ENCODE assay signal across 9 cellular contexts in the genomic region with DNA sequence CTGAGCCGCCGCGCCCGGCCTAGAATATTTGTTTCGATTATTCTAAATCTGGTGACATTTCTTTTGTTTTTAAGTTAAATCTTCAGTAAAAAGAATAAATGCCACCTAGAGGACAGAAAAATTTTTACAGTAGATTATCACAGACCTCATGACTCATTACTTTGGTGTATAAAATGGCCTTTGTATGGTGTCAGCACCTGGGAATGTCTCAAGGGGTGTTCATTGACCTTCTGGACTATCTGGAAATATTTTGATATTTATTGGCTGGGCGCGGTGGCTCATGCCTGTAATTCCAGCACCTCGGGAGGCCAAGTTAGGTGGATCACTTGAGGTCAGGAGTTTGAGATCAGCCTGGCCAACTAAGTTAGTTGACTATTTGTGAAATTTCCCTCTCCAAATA. TPM values are rescaled to one million over a fixed set of nuclear protein-coding genes. Genes with fewer than 3 reads are reported as not detected.
DNase-seq lines count a peak whose midpoint lies in the region; TF ChIP-seq lines count a peak whose summit lies in the region.
"Had no signal": no experiment of that assay in that cellular context is flagged by ENCODE, and none has a peak within 500 bp of the region (broad histone marks: within the 10 kb centered on the region; RNA-seq: fewer than 3 reads in every experiment).

No MANE protein-coding gene starts in this region.

- TF ChIP-seq POLR2A in adrenal gland (IDR thresholded peaks at IDR 0.05) = no peak

- TF ChIP-seq RAD21 in Ishikawa (IDR thresholded peaks at IDR 0.05; ENCODE audit: low read depth) = no peak

- TF ChIP-seq CTCF in adrenal gland (IDR thresholded peaks at IDR 0.05) = peak; percentile 26 to 56 (median 42)

- peak; percentile 29; the same call in 1 of the 2 replicates for TF ChIP-seq EP300 in Ishikawa (IDR thresholded peaks at IDR 0.05; ENCODE audit: borderline replicate concordance)

- no peaks in the 10 kb centered on the region for H3K27me3 ChIP-seq in adrenal gland
- H3K27me3 ChIP-seq: BLaER1 treated with 17β-estradiol and CSF1 and Interleukin-3, amounts not matched to agents 10 nM and 100 nM had no signal

- H3K4me3 ChIP-seq in adrenal gland = no peak overlapping the region
- H3K4me3 ChIP-seq: BLaER1 treated with 17β-estradiol and CSF1 and Interleukin-3, amounts not matched to agents 10 nM and 100 nM had no signal

- no peaks in the 10 kb centered on the region for H3K36me3 ChIP-seq in adrenal gland (replicated peaks in 1 of 2)

- DNase-seq in DMS53 (lab: John Stamatoyannopoulos, UW) = peak; percentile 49
- no peak for DNase-seq in DMS53 treated with DMSO at 0.1 percent for 48 hours (lab: John Stamatoyannopoulos, UW; ENCODE audit: unreplicated experiment)
- DNase-seq in adrenal gland = peak in 6 of 7 donors; percentile 39 to 62 (median 58)
- peak; percentile 36 for DNase-seq in left kidney (ENCODE audit: low read depth, low spot score)
- DNase-seq in cortex of kidney (lab: John Stamatoyannopoulos, UW) = no peak
- no peak for DNase-seq in stimulated activated CD4-positive, alpha-beta T cell treated with anti-CD3 and anti-CD28 coated beads, Interleukin-1b, Interleukin-23, amount 100 ng/mL, for 48 hours
- DNase-seq in amygdala (lab: John Stamatoyannopoulos, UW) = no peak

- intact Hi-C loops in adrenal gland (cut with DNase I) = no loop called here

- H3K27ac ChIP-seq in adrenal gland = peak overlapping the region in 1 of 5 donors; percentile 15
- H3K27ac ChIP-seq: BLaER1 treated with 17β-estradiol and CSF1 and Interleukin-3, amounts not matched to agents 10 nM and 100 nM had no signal

- 68 to 79% (median 71%) methylated on average over 8 of the region's 8 CpGs for WGBS in adrenal gland, 4 donors

- H3K4me1 ChIP-seq in adrenal gland (replicated peaks in 1 of 2) = no peaks in the 10 kb centered on the region

- H3K9me3 ChIP-seq in adrenal gland (replicated peaks in 1 of 3) = no peaks in the 10 kb centered on the region
- H3K9me3 ChIP-seq: BLaER1 treated with 17β-estradiol and CSF1 and Interleukin-3, amounts not matched to agents 10 nM and 100 nM had no signal

TF ChIP-seq in Ishikawa, 13 proteins besides CTCF, POLR2A, EP300 and RAD21:
- 0 out of 2 replicates have a peak, but pooled peaks have one; percentile 48 for TF ChIP-seq TCF12 (IDR thresholded peaks at IDR 0.05; ENCODE audit: low read depth)
- no peak for TF ChIP-seq NFIC (IDR thresholded peaks at IDR 0.05)
- TF ChIP-seq TEAD4 (IDR thresholded peaks at IDR 0.05) = peak; percentile 80
TF ChIP-seq in Ishikawa: peak in this region for 2.

RNA-seq across cellular contexts. Expression of gene SLC30A6, which starts 30.3 kb away (rescaled TPM):
- total RNA-seq in adrenal gland = 10 to 100 TPM; 13.8 to 32.2 (median 23.4) TPM
- polyA plus RNA-seq in adrenal gland = 10 to 100 TPM in 1 of 3 donors, 1 to 10 TPM in 2; 3.8 to 27.7 (median 4.0) TPM

Comparison
In these comparisons a context has a peak if more than half of its experiments do, and no peak if none do; other contexts are left out.
1. DNase-seq: peak in DMS53 (single experiment), adrenal gland (6 of 7) and left kidney (single experiment); none in DMS53 treated with DMSO at 0.1 percent for 48 hours (single experiment), cortex of kidney (single experiment), stimulated activated CD4-positive, alpha-beta T cell treated with anti-CD3 and anti-CD28 coated beads, Interleukin-1b, Interleukin-23, amount 100 ng/mL, for 48 hours (single experiment) and amygdala (0 of 56).